1 cellular context compared by ENCODE assay signal in the genomic region with DNA sequence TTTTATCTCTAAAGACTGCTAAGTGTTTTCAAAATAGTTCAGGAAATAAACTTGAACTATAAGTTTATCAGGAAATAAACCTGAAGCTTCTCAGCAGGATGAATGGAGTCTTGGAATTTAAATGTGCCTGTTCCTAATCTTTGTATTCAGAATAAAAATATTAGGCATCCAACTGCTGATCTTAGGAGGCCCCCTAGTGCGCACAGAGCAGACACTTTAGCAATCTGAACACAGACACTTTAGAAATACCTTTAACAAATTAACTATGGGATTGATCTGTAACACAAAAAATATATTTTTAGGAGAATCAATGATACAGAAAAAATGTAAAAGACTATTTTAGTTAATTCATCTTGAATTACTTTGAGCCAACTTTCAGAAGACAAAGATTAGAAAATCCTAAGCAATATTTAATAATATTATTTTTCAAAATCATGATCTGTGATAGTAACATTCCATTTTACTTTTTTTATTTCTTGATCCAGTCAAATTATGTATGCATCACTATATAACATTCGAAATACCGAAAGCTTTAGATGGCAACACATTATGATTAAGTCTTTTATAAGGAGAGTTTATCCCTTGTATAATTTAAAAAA.
TF ChIP-seq lines count a peak whose summit lies in the region.

No MANE protein-coding gene starts in this region.

TF ChIP-seq in WTC11, 78 proteins besides CTCF, POLR2A, EP300 and RAD21 (continued from another document):
- TF ChIP-seq, protein P1, sequence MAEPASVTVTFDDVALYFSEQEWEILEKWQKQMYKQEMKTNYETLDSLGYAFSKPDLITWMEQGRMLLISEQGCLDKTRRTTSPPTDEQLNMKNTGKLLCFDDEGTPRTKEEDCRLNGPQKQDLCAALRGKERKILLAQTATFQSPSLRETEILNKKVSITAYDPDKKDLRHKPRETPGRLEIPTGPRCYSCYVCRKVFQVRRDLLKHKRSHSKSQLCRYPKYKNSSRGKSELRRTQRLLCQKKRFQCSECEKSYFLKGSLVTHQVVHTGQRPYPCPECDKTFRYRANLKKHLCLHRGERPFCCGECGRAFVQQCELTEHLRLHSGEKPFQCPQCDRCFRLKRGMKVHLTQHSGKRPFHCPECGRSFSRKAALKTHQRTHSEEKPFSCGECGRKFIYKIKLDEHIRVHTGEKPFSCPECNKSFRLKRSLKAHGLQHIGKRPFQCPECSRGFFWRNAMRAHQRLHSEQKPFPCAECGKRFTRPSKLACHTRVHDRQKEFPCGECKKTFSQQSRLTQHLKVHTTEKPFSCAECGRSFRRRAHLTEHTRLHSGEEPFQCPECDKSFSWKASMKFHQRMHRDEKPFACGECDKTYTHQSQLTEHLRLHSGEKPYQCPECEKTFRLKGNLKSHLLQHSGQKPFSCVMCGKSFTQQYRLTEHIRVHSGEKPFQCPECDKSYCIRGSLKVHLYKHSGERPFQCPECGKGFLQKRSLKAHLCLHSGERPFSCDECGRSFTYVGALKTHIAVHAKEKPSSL (CRISPR knock-in tag; conservative IDR thresholded peaks at IDR 0.05): no peak
- no peak for TF ChIP-seq ETV6 (CRISPR knock-in tag; IDR thresholded peaks at IDR 0.05)
- no peak for TF ChIP-seq TEAD1 (CRISPR knock-in tag; IDR thresholded peaks at IDR 0.05)
- no peak for TF ChIP-seq ESRRA (CRISPR knock-in tag; IDR thresholded peaks at IDR 0.05; ENCODE audit: borderline replicate concordance)
- TF ChIP-seq, protein P2, sequence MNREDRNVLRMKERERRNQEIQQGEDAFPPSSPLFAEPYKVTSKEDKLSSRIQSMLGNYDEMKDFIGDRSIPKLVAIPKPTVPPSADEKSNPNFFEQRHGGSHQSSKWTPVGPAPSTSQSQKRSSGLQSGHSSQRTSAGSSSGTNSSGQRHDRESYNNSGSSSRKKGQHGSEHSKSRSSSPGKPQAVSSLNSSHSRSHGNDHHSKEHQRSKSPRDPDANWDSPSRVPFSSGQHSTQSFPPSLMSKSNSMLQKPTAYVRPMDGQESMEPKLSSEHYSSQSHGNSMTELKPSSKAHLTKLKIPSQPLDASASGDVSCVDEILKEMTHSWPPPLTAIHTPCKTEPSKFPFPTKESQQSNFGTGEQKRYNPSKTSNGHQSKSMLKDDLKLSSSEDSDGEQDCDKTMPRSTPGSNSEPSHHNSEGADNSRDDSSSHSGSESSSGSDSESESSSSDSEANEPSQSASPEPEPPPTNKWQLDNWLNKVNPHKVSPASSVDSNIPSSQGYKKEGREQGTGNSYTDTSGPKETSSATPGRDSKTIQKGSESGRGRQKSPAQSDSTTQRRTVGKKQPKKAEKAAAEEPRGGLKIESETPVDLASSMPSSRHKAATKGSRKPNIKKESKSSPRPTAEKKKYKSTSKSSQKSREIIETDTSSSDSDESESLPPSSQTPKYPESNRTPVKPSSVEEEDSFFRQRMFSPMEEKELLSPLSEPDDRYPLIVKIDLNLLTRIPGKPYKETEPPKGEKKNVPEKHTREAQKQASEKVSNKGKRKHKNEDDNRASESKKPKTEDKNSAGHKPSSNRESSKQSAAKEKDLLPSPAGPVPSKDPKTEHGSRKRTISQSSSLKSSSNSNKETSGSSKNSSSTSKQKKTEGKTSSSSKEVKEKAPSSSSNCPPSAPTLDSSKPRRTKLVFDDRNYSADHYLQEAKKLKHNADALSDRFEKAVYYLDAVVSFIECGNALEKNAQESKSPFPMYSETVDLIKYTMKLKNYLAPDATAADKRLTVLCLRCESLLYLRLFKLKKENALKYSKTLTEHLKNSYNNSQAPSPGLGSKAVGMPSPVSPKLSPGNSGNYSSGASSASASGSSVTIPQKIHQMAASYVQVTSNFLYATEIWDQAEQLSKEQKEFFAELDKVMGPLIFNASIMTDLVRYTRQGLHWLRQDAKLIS (CRISPR knock-in tag; IDR thresholded peaks at IDR 0.05; ENCODE audit: borderline replicate concordance): no peak
- TF ChIP-seq, protein P3, sequence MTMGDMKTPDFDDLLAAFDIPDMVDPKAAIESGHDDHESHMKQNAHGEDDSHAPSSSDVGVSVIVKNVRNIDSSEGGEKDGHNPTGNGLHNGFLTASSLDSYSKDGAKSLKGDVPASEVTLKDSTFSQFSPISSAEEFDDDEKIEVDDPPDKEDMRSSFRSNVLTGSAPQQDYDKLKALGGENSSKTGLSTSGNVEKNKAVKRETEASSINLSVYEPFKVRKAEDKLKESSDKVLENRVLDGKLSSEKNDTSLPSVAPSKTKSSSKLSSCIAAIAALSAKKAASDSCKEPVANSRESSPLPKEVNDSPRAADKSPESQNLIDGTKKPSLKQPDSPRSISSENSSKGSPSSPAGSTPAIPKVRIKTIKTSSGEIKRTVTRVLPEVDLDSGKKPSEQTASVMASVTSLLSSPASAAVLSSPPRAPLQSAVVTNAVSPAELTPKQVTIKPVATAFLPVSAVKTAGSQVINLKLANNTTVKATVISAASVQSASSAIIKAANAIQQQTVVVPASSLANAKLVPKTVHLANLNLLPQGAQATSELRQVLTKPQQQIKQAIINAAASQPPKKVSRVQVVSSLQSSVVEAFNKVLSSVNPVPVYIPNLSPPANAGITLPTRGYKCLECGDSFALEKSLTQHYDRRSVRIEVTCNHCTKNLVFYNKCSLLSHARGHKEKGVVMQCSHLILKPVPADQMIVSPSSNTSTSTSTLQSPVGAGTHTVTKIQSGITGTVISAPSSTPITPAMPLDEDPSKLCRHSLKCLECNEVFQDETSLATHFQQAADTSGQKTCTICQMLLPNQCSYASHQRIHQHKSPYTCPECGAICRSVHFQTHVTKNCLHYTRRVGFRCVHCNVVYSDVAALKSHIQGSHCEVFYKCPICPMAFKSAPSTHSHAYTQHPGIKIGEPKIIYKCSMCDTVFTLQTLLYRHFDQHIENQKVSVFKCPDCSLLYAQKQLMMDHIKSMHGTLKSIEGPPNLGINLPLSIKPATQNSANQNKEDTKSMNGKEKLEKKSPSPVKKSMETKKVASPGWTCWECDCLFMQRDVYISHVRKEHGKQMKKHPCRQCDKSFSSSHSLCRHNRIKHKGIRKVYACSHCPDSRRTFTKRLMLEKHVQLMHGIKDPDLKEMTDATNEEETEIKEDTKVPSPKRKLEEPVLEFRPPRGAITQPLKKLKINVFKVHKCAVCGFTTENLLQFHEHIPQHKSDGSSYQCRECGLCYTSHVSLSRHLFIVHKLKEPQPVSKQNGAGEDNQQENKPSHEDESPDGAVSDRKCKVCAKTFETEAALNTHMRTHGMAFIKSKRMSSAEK (CRISPR knock-in tag; IDR thresholded peaks at IDR 0.05; ENCODE audit: borderline replicate concordance): no peak
- TF ChIP-seq, protein P4, sequence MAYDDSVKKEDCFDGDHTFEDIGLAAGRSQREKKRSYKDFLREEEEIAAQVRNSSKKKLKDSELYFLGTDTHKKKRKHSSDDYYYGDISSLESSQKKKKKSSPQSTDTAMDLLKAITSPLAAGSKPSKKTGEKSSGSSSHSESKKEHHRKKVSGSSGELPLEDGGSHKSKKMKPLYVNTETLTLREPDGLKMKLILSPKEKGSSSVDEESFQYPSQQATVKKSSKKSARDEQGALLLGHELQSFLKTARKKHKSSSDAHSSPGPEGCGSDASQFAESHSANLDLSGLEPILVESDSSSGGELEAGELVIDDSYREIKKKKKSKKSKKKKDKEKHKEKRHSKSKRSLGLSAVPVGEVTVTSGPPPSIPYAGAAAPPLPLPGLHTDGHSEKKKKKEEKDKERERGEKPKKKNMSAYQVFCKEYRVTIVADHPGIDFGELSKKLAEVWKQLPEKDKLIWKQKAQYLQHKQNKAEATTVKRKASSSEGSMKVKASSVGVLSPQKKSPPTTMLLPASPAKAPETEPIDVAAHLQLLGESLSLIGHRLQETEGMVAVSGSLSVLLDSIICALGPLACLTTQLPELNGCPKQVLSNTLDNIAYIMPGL (CRISPR knock-in tag; IDR thresholded peaks at IDR 0.05): no peak
- no peak for TF ChIP-seq IRF2 (CRISPR knock-in tag; IDR thresholded peaks at IDR 0.05; ENCODE audit: borderline replicate concordance, low read depth)
